Comparison of ENCODE assay signal across 8 cellular contexts in genomic region chr9:112379177-112380101, GRCh38. TPM values are rescaled to one million over a fixed set of nuclear protein-coding genes. Genes with fewer than 3 reads are reported as not detected.
A peak's percentile ranks its signal among the peaks of the same experiment; 100 is the strongest.
DNase-seq lines count a peak whose midpoint lies in the region; ATAC-seq and TF ChIP-seq lines count a peak whose summit lies in the region.

No MANE protein-coding gene starts in this region.

- DNase-seq in NCI-H1105 (lab: John Stamatoyannopoulos, UW) (peak; percentile 97), SKM-1 (lab: John Stamatoyannopoulos, UW; ENCODE audit: unreplicated experiment) (peak; percentile 44), Right ventricle myocardium inferior (ENCODE audit: missing footprints) (peak; percentile 100), ovary (peak; percentile 99 to 100 (median 99)), thyroid gland (peak; percentile 100)
- DNase-seq in activated naive CD8-positive, alpha-beta T cell treated with anti-CD3 and anti-CD28 coated beads, Interleukin-2, amount 10 ng/mL, durations not matched to agents 7 days and 5 days = peak; percentile 98

- peaks cover 44% of the 10 kb centered on the region for H3K4me1 Mint-ChIP-seq in activated naive CD8-positive, alpha-beta T cell treated with anti-CD3 and anti-CD28 coated beads, Interleukin-2, amount 10 ng/mL, durations not matched to agents 7 days and 5 days

- peak overlapping the region; percentile 98 for H3K27ac Mint-ChIP-seq in activated naive CD8-positive, alpha-beta T cell treated with anti-CD3 and anti-CD28 coated beads, Interleukin-2, amount 10 ng/mL, durations not matched to agents 7 days and 5 days

- H3K9me3 ChIP-seq in ovary (no peaks in the 10 kb centered on the region), thyroid gland (no peaks in the 10 kb centered on the region)

- TF ChIP-seq POLR2A in GM10847 (IDR thresholded peaks at IDR 0.05; ENCODE audit: extremely low read depth, insufficient read length) = peak; percentile 67
- peak; percentile 85 for TF ChIP-seq POLR2A in ovary (IDR thresholded peaks at IDR 0.05)
- TF ChIP-seq POLR2A in thyroid gland (IDR thresholded peaks at IDR 0.05) = peak; percentile 83 to 96

- H3K27ac ChIP-seq in ovary = peak overlapping the region; percentile 88 to 95
- H3K27ac ChIP-seq in thyroid gland = peak overlapping the region; percentile 96 to 100 (median 99)

- no peaks in the 10 kb centered on the region for H3K27me3 Mint-ChIP-seq in activated naive CD8-positive, alpha-beta T cell treated with anti-CD3 and anti-CD28 coated beads, Interleukin-2, amount 10 ng/mL, durations not matched to agents 7 days and 5 days

- TF ChIP-seq CTCF in ovary (IDR thresholded peaks at IDR 0.05) (no peak), thyroid gland (IDR thresholded peaks at IDR 0.05) (peak in 1 of 6 experiments; percentile 28)

- ATAC-seq in HG02642 (IDR thresholded peaks at IDR 0.05; ENCODE audit: poor library complexity, unreplicated experiment) (peak; percentile 89), Right ventricle myocardium inferior (peak; percentile 97)
- ATAC-seq in activated naive CD8-positive, alpha-beta T cell treated with anti-CD3 and anti-CD28 coated beads, Interleukin-2, amount 10 ng/mL, durations not matched to agents 7 days and 5 days (ENCODE audit: low read depth) = peak; percentile 97

- no peaks in the 10 kb centered on the region for H3K36me3 ChIP-seq in ovary
- no peaks in the 10 kb centered on the region for H3K36me3 ChIP-seq in thyroid gland

- H3K36me3 Mint-ChIP-seq in activated naive CD8-positive, alpha-beta T cell treated with anti-CD3 and anti-CD28 coated beads, Interleukin-2, amount 10 ng/mL, durations not matched to agents 7 days and 5 days = peaks cover 14% of the 10 kb centered on the region

- H3K4me1 ChIP-seq in ovary (ENCODE audit: insufficient read depth) (peaks cover 15% of the 10 kb centered on the region), thyroid gland (peaks cover 33 to 39% of the 10 kb centered on the region in 2 donors)

- H3K27me3 ChIP-seq in ovary = no peaks in the 10 kb centered on the region
- H3K27me3 ChIP-seq in thyroid gland = no peaks in the 10 kb centered on the region

- intact Hi-C loops in Right ventricle myocardium inferior (cut with DNase I) = loop anchor here (2.0 to 10.0 kb wide), 2 partner anchors 47 to 335 kb away; partner anchors contain the start of genes INIP and PTBP3
- intact Hi-C loops in ovary (cut with DNase I) = loop anchor here in 2 of 4 donors (10.0 kb wide), 2 partner anchors 105 to 325 kb away; partner anchors contain the start of gene KIAA1958 (in 1 of the 2)
- intact Hi-C loops in thyroid gland (cut with DNase I) = loop anchor here (10.0 kb wide), 1 partner anchor 105 kb away; the partner anchor contains the start of gene KIAA1958

- POLR2A ChIA-PET in activated naive CD8-positive, alpha-beta T cell treated with anti-CD3 and anti-CD28 coated beads, Interleukin-2, amount 10 ng/mL, durations not matched to agents 7 days and 5 days (lab: Charles Lee) = interaction anchor here (0.6 to 2.7 kb wide), 23 partner anchors 9 to 896 kb away, joined by 3 to 26 read pairs (median 4); partner anchors contain the start of genes DNAJC25, ECPAS, INIP and KIAA1958

- 0 to 1% (median 1%) methylated on average over 32 to 57 of the region's 57 CpGs for WGBS in ovary, 3 donors
- 0% methylated on average over 15 to 38 of the region's 57 CpGs for WGBS in thyroid gland, 2 donors

- peaks cover 3% of the 10 kb centered on the region for H3K9me3 Mint-ChIP-seq in activated naive CD8-positive, alpha-beta T cell treated with anti-CD3 and anti-CD28 coated beads, Interleukin-2, amount 10 ng/mL, durations not matched to agents 7 days and 5 days

- H3K4me3 ChIP-seq in ovary = peak overlapping the region; percentile 62
- H3K4me3 ChIP-seq in thyroid gland (replicated peaks in 1 of 3) = peak overlapping the region; percentile 60 to 84 (median 62)

- TF ChIP-seq EP300 in ovary (IDR thresholded peaks at IDR 0.05) = no peak

- peak overlapping the region; percentile 99 for H3K4me3 Mint-ChIP-seq in activated naive CD8-positive, alpha-beta T cell treated with anti-CD3 and anti-CD28 coated beads, Interleukin-2, amount 10 ng/mL, durations not matched to agents 7 days and 5 days

RNA-seq across cellular contexts. Expression of gene HSDL2, which starts 0.5 kb away (rescaled TPM):
- 10 to 100 TPM; 20.1 to 21.6 TPM for total RNA-seq in activated naive CD8-positive, alpha-beta T cell treated with anti-CD3 and anti-CD28 coated beads, Interleukin-2, amount 10 ng/mL, durations not matched to agents 7 days and 5 days
- 270 TPM for total RNA-seq in Right ventricle myocardium inferior
- total RNA-seq in ovary = 10 to 100 TPM; 44.8 to 79.9 (median 66.1) TPM
- polyA plus RNA-seq in ovary = 10 to 100 TPM; 51.9 to 71.6 TPM
- 10 to 100 TPM; 37.8 to 54.8 (median 43.8) TPM for total RNA-seq in thyroid gland

RNA-seq across cellular contexts. Expression of gene PTBP3, which starts 46.0 kb away (rescaled TPM):
- total RNA-seq in activated naive CD8-positive, alpha-beta T cell treated with anti-CD3 and anti-CD28 coated beads, Interleukin-2, amount 10 ng/mL, durations not matched to agents 7 days and 5 days = 100 to 1,000 TPM; 144 to 155 TPM
- total RNA-seq in Right ventricle myocardium inferior = 21.0 TPM
- 10 to 100 TPM; 27.7 to 40.2 (median 32.3) TPM for total RNA-seq in ovary
- 10 to 100 TPM in 1 of 2 donors, 1 to 10 TPM in 1; 9.4 to 29.3 TPM for polyA plus RNA-seq in ovary
- total RNA-seq in thyroid gland = 10 to 100 TPM; 33.7 to 89.1 (median 42.4) TPM

Comparison
In these comparisons a context has a peak if more than half of its experiments do, and no peak if none do; other contexts are left out.
1. Peak in every context shown above with its lines: DNase-seq, ATAC-seq, H3K4me3 ChIP-seq and H3K27ac ChIP-seq.
2. DNase-seq: peak in every context shown above with its lines; median percentile 100 in Right ventricle myocardium inferior; 100 in thyroid gland; 99 in ovary; 98 in activated naive CD8-positive, alpha-beta T cell treated with anti-CD3 and anti-CD28 coated beads, Interleukin-2, amount 10 ng/mL, durations not matched to agents 7 days and 5 days; 97 in NCI-H1105; 44 in SKM-1.